15 cellular contexts compared by ENCODE assay signal in genomic region chr16:79994413-79994812, GRCh38.
"Had no signal": no experiment of that assay in that cellular context is flagged by ENCODE, and none has a peak within 500 bp of the region (broad histone marks: within the 10 kb centered on the region; RNA-seq: fewer than 3 reads in every experiment).

No MANE protein-coding gene starts in this region.

- H3K4me1 ChIP-seq: left ventricle myocardium inferior had no signal

- H3K27ac ChIP-seq: cardiac muscle cell, epithelial cell of prostate, left ventricle myocardium inferior had no signal

- H3K9me3 ChIP-seq: left ventricle myocardium inferior, mucosa of descending colon had no signal

- DNase-seq: activated CD4-positive, alpha-beta T cell treated with anti-CD3 and anti-CD28 coated beads, Interleukin-2, amount 50 U/mL, for 48 hours; activated gamma-delta T cell treated with Interleukin-2 at 50 U/mL for 16 hours; endodermal cell; foreskin fibroblast; glutamatergic neuron; kidney glomerular epithelial cell; left ventricle myocardium inferior; mammary epithelial cell; naive B cell; stimulated activated CD4-positive, alpha-beta T cell treated with anti-CD3 and anti-CD28 coated beads, Interleukin-12 subunit alpha, Interleukin-12 subunit beta, amount 100 ng/mL, for 4 hours; stimulated activated CD4-positive, alpha-beta T cell treated with anti-CD3 and anti-CD28 coated beads, Interleukin-2, amount 100 ng/mL, for 24 hours; trophoblast cell had no signal

- H3K36me3 ChIP-seq: cardiac muscle cell, left ventricle myocardium inferior had no signal

- H3K4me3 ChIP-seq: cardiac muscle cell, left ventricle myocardium inferior, mucosa of descending colon had no signal
